ENCODE assay signal across 1 cellular context in the genomic region with DNA sequence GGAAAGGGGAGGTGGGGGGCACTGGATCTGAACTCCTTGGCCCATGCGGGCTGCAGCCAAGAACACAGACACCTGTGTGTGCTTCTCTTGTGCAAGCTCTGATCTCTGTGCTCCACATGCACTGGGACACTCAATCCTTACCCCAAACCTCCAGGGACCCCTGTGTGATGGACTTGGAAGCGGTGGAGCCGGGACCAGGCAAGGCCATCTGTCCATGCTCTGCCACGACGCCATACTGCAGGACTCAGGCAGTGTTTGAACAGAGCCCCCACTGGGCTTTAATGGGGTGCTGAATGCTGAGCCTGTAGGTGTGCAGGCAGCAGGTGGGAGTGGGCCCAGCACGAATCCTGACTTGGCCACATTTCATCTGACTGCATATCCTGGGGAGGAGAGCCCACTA.
TF ChIP-seq lines count a peak whose summit lies in the region.

No MANE protein-coding gene starts in this region.

TF ChIP-seq in K562, 482 proteins besides CTCF, POLR2A, EP300 and RAD21:
- TF ChIP-seq, protein P1, sequence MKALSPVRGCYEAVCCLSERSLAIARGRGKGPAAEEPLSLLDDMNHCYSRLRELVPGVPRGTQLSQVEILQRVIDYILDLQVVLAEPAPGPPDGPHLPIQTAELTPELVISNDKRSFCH (CRISPR knock-in tag; IDR thresholded peaks at IDR 0.05), result no peak
- TF ChIP-seq, protein P1 (tag; IDR thresholded peaks at IDR 0.05), result no peak
- TF ChIP-seq ZNF146 (CRISPR knock-in tag; IDR thresholded peaks at IDR 0.05; ENCODE audit: unreplicated experiment) (no peak), JUND (IDR thresholded peaks at IDR 0.05; ENCODE audit: borderline replicate concordance, low read depth, low read length) (no peak), JUND (tag; IDR thresholded peaks at IDR 0.05; ENCODE audit: borderline replicate concordance, low read depth, low read length) (no peak), DACH1 (IDR thresholded peaks at IDR 0.05; ENCODE audit: partially characterized antibody) (no peak), ETS2 (tag; IDR thresholded peaks at IDR 0.05; ENCODE audit: borderline replicate concordance, poor library complexity, severe bottlenecking) (no peak), ZNF124 (CRISPR knock-in tag; IDR thresholded peaks at IDR 0.05) (no peak)
- TF ChIP-seq, protein P2, sequence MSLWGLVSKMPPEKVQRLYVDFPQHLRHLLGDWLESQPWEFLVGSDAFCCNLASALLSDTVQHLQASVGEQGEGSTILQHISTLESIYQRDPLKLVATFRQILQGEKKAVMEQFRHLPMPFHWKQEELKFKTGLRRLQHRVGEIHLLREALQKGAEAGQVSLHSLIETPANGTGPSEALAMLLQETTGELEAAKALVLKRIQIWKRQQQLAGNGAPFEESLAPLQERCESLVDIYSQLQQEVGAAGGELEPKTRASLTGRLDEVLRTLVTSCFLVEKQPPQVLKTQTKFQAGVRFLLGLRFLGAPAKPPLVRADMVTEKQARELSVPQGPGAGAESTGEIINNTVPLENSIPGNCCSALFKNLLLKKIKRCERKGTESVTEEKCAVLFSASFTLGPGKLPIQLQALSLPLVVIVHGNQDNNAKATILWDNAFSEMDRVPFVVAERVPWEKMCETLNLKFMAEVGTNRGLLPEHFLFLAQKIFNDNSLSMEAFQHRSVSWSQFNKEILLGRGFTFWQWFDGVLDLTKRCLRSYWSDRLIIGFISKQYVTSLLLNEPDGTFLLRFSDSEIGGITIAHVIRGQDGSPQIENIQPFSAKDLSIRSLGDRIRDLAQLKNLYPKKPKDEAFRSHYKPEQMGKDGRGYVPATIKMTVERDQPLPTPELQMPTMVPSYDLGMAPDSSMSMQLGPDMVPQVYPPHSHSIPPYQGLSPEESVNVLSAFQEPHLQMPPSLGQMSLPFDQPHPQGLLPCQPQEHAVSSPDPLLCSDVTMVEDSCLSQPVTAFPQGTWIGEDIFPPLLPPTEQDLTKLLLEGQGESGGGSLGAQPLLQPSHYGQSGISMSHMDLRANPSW (CRISPR knock-in tag; IDR thresholded peaks at IDR 0.05), result 0 out of 2 replicates have a peak, but pooled peaks have one; percentile 62
